Comparison of ENCODE assay signal across 19 cellular contexts in genomic region chr9:110283736-110284135, GRCh38. TPM values are rescaled to one million over a fixed set of nuclear protein-coding genes. Genes with fewer than 3 reads are reported as not detected.
DNase-seq lines count a peak whose midpoint lies in the region; ATAC-seq, FAIRE-seq and TF ChIP-seq lines count a peak whose summit lies in the region.
"Had no signal": no experiment of that assay in that cellular context is flagged by ENCODE, and none has a peak within 500 bp of the region (broad histone marks: within the 10 kb centered on the region; RNA-seq: fewer than 3 reads in every experiment).

No MANE protein-coding gene starts in this region.

- no peaks in the 10 kb centered on the region for H3K36me3 ChIP-seq in bronchial epithelial cell (ENCODE audit: control insufficient read depth, insufficient read depth, low read length)
- H3K36me3 ChIP-seq: gastroesophageal sphincter, stomach had no signal

- no peak overlapping the region for H3K4me3 ChIP-seq in bronchial epithelial cell (ENCODE audit: low read depth, low read length)
- H3K4me3 ChIP-seq: gastroesophageal sphincter, stomach had no signal

- peak; percentile 71 for ATAC-seq in GM18907 (IDR thresholded peaks at IDR 0.05; ENCODE audit: unreplicated experiment)
- ATAC-seq in HG03108 (IDR thresholded peaks at IDR 0.05; ENCODE audit: unreplicated experiment): no peak
- ATAC-seq: gastroesophageal sphincter; natural killer cell treated with Interleukin-12 subunit alpha and Interleukin-12 subunit beta and Interleukin-15 and Interleukin-18, amount 100 ng/mL, for 72 hours had no signal

- TF ChIP-seq CTCF in bronchial epithelial cell (IDR thresholded peaks at IDR 0.05; ENCODE audit: insufficient read depth, low read length, severe bottlenecking): no peak

- DNase-seq in NCI-H1417 (lab: John Stamatoyannopoulos, UW): peak in 2 of 3 experiments; percentile 60 to 85
- DNase-seq in bronchial epithelial cell (ENCODE audit: low read depth): peak; percentile 99
- peak; percentile 10 for DNase-seq in mucosa of gallbladder (ENCODE audit: low spot score)
- no peak for DNase-seq in T1000 (lab: John Stamatoyannopoulos, UW)
- no peak for DNase-seq in epidermal melanocyte (ENCODE audit: insufficient read length, low spot score)
- DNase-seq in NCI-H748 treated with DMSO at 0.1 percent for 48 hours (lab: John Stamatoyannopoulos, UW): no peak
- DNase-seq: activated CD4-positive, alpha-beta T cell treated with anti-CD3 and anti-CD28 coated beads, Interleukin-2, amount 50 U/mL, for 4 hours; DND-41; effector CD4-positive, alpha-beta T cell; H7; NCI-H524; stomach had no signal

- no peaks in the 10 kb centered on the region for H3K27me3 ChIP-seq in bronchial epithelial cell (ENCODE audit: control insufficient read depth, insufficient read depth, low read length)
- H3K27me3 ChIP-seq: gastroesophageal sphincter, stomach had no signal

- FAIRE-seq in bronchial epithelial cell (lab: Jason Lieb, UNC): peak; percentile 72

RNA-seq across cellular contexts. Expression of gene TXN, which starts 27.4 kb away (rescaled TPM):
- total RNA-seq in bronchial epithelial cell (378 and 504 TPM in 2 replicates), mucosa of gallbladder (158 TPM)

RNA-seq across cellular contexts. Expression of gene TXNDC8, which starts 53.9 kb away (rescaled TPM):
- total RNA-seq in bronchial epithelial cell (not detected in 2 replicates), mucosa of gallbladder (not detected)
- total RNA-seq: activated T-helper 2 cell treated with anti-CD3 and anti-CD28 coated beads, Interferon-gamma antibody, Interleukin-2, Interleukin-4, amounts not matched to agents 10 μg/mL and 5 μg/mL and 100 μg/mL, durations not matched to agents 14 hours and 24 hours and 36 hours; gastroesophageal sphincter; H7; HT1080; kidney epithelial cell; natural killer cell treated with Interleukin-12 subunit alpha and Interleukin-12 subunit beta and Interleukin-15 and Interleukin-18, amount 100 ng/mL, for 72 hours; stomach had no signal

Comparison
In these comparisons a context has a peak if more than half of its experiments do, and no peak if none do; other contexts are left out.
1. DNase-seq: peak in NCI-H1417 (2 of 3), bronchial epithelial cell (single experiment) and mucosa of gallbladder (single experiment); none in T1000 (single experiment), epidermal melanocyte (single experiment) and NCI-H748 treated with DMSO at 0.1 percent for 48 hours (single experiment).